30 cellular contexts compared by ENCODE assay signal in genomic region chr2:177422271-177422670, GRCh38. TPM values are rescaled to one million over a fixed set of nuclear protein-coding genes. Genes with fewer than 3 reads are reported as not detected.
DNase-seq lines count a peak whose midpoint lies in the region; ATAC-seq and TF ChIP-seq lines count a peak whose summit lies in the region.
"Had no signal": no experiment of that assay in that cellular context is flagged by ENCODE, and none has a peak within 500 bp of the region (broad histone marks: within the 10 kb centered on the region; RNA-seq: fewer than 3 reads in every experiment).

No MANE protein-coding gene starts in this region.

- H4K20me1 ChIP-seq in mammary epithelial cell (ENCODE audit: insufficient read depth, low read length): no peaks in the 10 kb centered on the region

- peaks cover 3% of the 10 kb centered on the region for H3K36me3 ChIP-seq in mammary epithelial cell (ENCODE audit: insufficient read depth, low read length)
- H3K36me3 ChIP-seq in breast epithelium: no peaks in the 10 kb centered on the region
- H3K36me3 ChIP-seq: ascending aorta, esophagus muscularis mucosa had no signal

- no peaks in the 10 kb centered on the region for H3K27me3 Mint-ChIP-seq in activated T-cell treated with anti-CD3 and anti-CD28 coated beads, Interleukin-2, amount 50 U/mL, for 24 hours
- H3K27me3 Mint-ChIP-seq: activated naive CD8-positive, alpha-beta T cell treated with anti-CD3 and anti-CD28 coated beads, Interleukin-2, amount 10 ng/mL, durations not matched to agents 7 days and 5 days; CD4-positive, alpha-beta T cell; naive thymus-derived CD8-positive, alpha-beta T cell; stimulated activated memory B cell treated with anti-CD40 and anti-IgM and Interleukin-4, amounts not matched to agents 10 μg/mL and 1 μg/mL and 100 μg/mL, for 72 hours; type B pancreatic cell had no signal

- WGBS in mammary epithelial cell (ENCODE audit: low coverage, missing lambda C conversion rate): 100% methylated on average over 1 of the region's 1 CpG

- in situ Hi-C loops in mammary epithelial cell (cut with MboI; ENCODE audit: low sequenced_read_pairs in 2 of 2): no loop called here

- H3K27ac Mint-ChIP-seq in activated T-cell treated with anti-CD3 and anti-CD28 coated beads, Interleukin-2, amount 50 U/mL, for 24 hours: no peak overlapping the region
- H3K27ac Mint-ChIP-seq: activated naive CD8-positive, alpha-beta T cell treated with anti-CD3 and anti-CD28 coated beads, Interleukin-2, amount 10 ng/mL, durations not matched to agents 7 days and 5 days; CD4-positive, alpha-beta T cell; stimulated activated memory B cell treated with anti-CD40 and anti-IgM and Interleukin-4, amounts not matched to agents 10 μg/mL and 1 μg/mL and 100 μg/mL, for 72 hours; type B pancreatic cell had no signal

- H3K4me3 Mint-ChIP-seq in activated T-cell treated with anti-CD3 and anti-CD28 coated beads, Interleukin-2, amount 50 U/mL, for 24 hours: no peak overlapping the region
- H3K4me3 Mint-ChIP-seq: activated naive CD8-positive, alpha-beta T cell treated with anti-CD3 and anti-CD28 coated beads, Interleukin-2, amount 10 ng/mL, durations not matched to agents 7 days and 5 days; CD4-positive, alpha-beta T cell; naive thymus-derived CD8-positive, alpha-beta T cell; stimulated activated memory B cell treated with anti-CD40 and anti-IgM and Interleukin-4, amounts not matched to agents 10 μg/mL and 1 μg/mL and 100 μg/mL, for 72 hours; type B pancreatic cell had no signal

- TF ChIP-seq CTCF in mammary epithelial cell (conservative IDR thresholded peaks at IDR 0.05 in 1 of 2, IDR thresholded peaks at IDR 0.05 in 1 of 2; ENCODE audit: extremely low read depth in 1 of 2, insufficient read depth in 1 of 2, low read depth in 1 of 2, low read length in 2 of 2) (no peak), breast epithelium (IDR thresholded peaks at IDR 0.05) (no peak)

- H3K4me2 ChIP-seq in mammary epithelial cell (ENCODE audit: insufficient read depth, low read depth, low read length): no peak overlapping the region

- peaks cover 12% of the 10 kb centered on the region for H3K4me1 ChIP-seq in mammary epithelial cell (ENCODE audit: insufficient read depth, low read length)
- no peaks in the 10 kb centered on the region for H3K4me1 ChIP-seq in breast epithelium
- H3K4me1 ChIP-seq: SJCRH30 had no signal

- ATAC-seq in HG02840 (IDR thresholded peaks at IDR 0.05; ENCODE audit: low FRiP score, unreplicated experiment): no peak
- ATAC-seq: left ventricle myocardium superior; naive thymus-derived CD8-positive, alpha-beta T cell; stimulated activated memory B cell treated with anti-CD40 and anti-IgM and Interleukin-4, amounts not matched to agents 10 μg/mL and 1 μg/mL and 100 μg/mL, for 72 hours had no signal

- H3K4me1 Mint-ChIP-seq in activated T-cell treated with anti-CD3 and anti-CD28 coated beads, Interleukin-2, amount 50 U/mL, for 24 hours (ENCODE audit: low read depth): peaks cover 41% of the 10 kb centered on the region

- CTCF ChIA-PET in mammary epithelial cell (lab: Charles Lee; ENCODE audit: low non-redundant PET): no interaction called here

- H3K9me3 Mint-ChIP-seq in activated T-cell treated with anti-CD3 and anti-CD28 coated beads, Interleukin-2, amount 50 U/mL, for 24 hours: peaks cover 11% of the 10 kb centered on the region

- BruUV-seq in mammary epithelial cell (replicated peaks; lab: Mats Ljungman, UMichigan): TSS peak; percentile 11

- H3K9ac ChIP-seq in mammary epithelial cell (ENCODE audit: insufficient read depth, low read length): no peak overlapping the region

- intact Hi-C loops in mammary epithelial cell (cut with micrococcal nuclease): no loop called here
- intact Hi-C loops in breast epithelium (cut with DNase I; ENCODE audit: low total_unique reads): no loop called here

- H3K27me3 ChIP-seq in mammary epithelial cell (ENCODE audit: insufficient read depth, low read length) (no peaks in the 10 kb centered on the region), breast epithelium (no peaks in the 10 kb centered on the region)
- H3K27me3 ChIP-seq: ascending aorta, esophagus muscularis mucosa, SJCRH30 had no signal

- H3K4me3 ChIP-seq in mammary epithelial cell (replicated peaks in 1 of 3; ENCODE audit: insufficient read depth in 1 of 3, low read depth in 2 of 3, low read length in 3 of 3) (no peak overlapping the region), breast epithelium (no peak overlapping the region)
- H3K4me3 ChIP-seq: ascending aorta, esophagus muscularis mucosa, HAP-1, SJCRH30 had no signal

- H3K27ac ChIP-seq in mammary epithelial cell (ENCODE audit: insufficient read depth, low read depth, low read length): no peak overlapping the region
- no peak overlapping the region for H3K27ac ChIP-seq in breast epithelium
- H3K27ac ChIP-seq: ascending aorta, esophagus muscularis mucosa, SJCRH30 had no signal

- no peak overlapping the region for H2AFZ ChIP-seq in mammary epithelial cell (ENCODE audit: low read depth, low read length)

- no peak for TF ChIP-seq POLR2A in breast epithelium (IDR thresholded peaks at IDR 0.05)

- H3K9me3 ChIP-seq in mammary epithelial cell (replicated peaks; ENCODE audit: insufficient read depth, low read length) (no peaks in the 10 kb centered on the region), breast epithelium (peaks cover 0 to 5% of the 10 kb centered on the region in 2 donors)

- DNase-seq in mammary epithelial cell (no peak), breast epithelium (ENCODE audit: low spot score in 2 of 2) (no peak), amniotic epithelial cell (ENCODE audit: low read depth) (peak; percentile 43), kidney tubule cell (ENCODE audit: low spot score) (peak; percentile 44), activated gamma-delta T cell (lab: John Stamatoyannopoulos, UW) (no peak)
- DNase-seq in central memory CD4-positive, alpha-beta T cell: no peak
- no peak for DNase-seq in activated T-cell treated with anti-CD3 and anti-CD28 coated beads, Interleukin-2, amount 50 U/mL, for 24 hours
- DNase-seq: 8988T; activated CD4-positive, alpha-beta T cell treated with anti-CD3 and anti-CD28 coated beads for 48 hours; activated effector memory CD4-positive, alpha-beta T cell treated with anti-CD3 and anti-CD28 coated beads, Interleukin-2, amount 50 U/mL, for 16 hours; activated naive CD8-positive, alpha-beta T cell treated with anti-CD3 and anti-CD28 coated beads, Interleukin-2, amount 10 ng/mL, durations not matched to agents 7 days and 5 days; activated T-cell treated with anti-CD3 and anti-CD28 coated beads, Interleukin-2, amount 50 U/mL, for 1 hour; CD4-positive, alpha-beta T cell; cerebellar nuclear complex; islet precursor cell; left ventricle myocardium superior; naive thymus-derived CD8-positive, alpha-beta T cell; NCI-H1048; NCI-H1694; occipital lobe; RPMI8226; SJCRH30; substantia nigra; T1000 had no signal

- dilution Hi-C loops in mammary epithelial cell (cut with HindIII; ENCODE audit: low sequenced_read_pairs): no loop called here

- H3K36me3 Mint-ChIP-seq in activated T-cell treated with anti-CD3 and anti-CD28 coated beads, Interleukin-2, amount 50 U/mL, for 24 hours (ENCODE audit: low read depth): peaks cover 67% of the 10 kb centered on the region

- peaks cover 50% of the 10 kb centered on the region for H3K79me2 ChIP-seq in mammary epithelial cell (ENCODE audit: insufficient read depth, low read length)

RNA-seq across cellular contexts. Expression of gene AGPS, which starts 29.7 kb away (rescaled TPM):
- total RNA-seq in mammary epithelial cell (10 to 100 TPM; 42.8 to 52.4 TPM), breast epithelium (10 to 100 TPM; 28.2 to 30.6 (median 28.5) TPM)
- 11.8 TPM for polyA plus RNA-seq in mammary epithelial cell
- 7.0 TPM for polyA minus RNA-seq in mammary epithelial cell

Comparison
In these comparisons a context has a peak if more than half of its experiments do, and no peak if none do; other contexts are left out.
1. DNase-seq: peak in amniotic epithelial cell (single experiment) and kidney tubule cell (single experiment); none in mammary epithelial cell (single experiment), breast epithelium (0 of 2), central memory CD4-positive, alpha-beta T cell (single experiment), activated gamma-delta T cell (single experiment) and activated T-cell treated with anti-CD3 and anti-CD28 coated beads, Interleukin-2, amount 50 U/mL, for 24 hours (single experiment).